Comparison of ENCODE assay signal across 11 cellular contexts in genomic region chr3:188397766-188398705, GRCh38.
DNase-seq lines count a peak whose midpoint lies in the region; ATAC-seq and TF ChIP-seq lines count a peak whose summit lies in the region.
"Had no signal": no experiment of that assay in that cellular context is flagged by ENCODE, and none has a peak within 500 bp of the region (broad histone marks: within the 10 kb centered on the region; RNA-seq: fewer than 3 reads in every experiment).

No MANE protein-coding gene starts in this region.

- no peak for DNase-seq in CD8-positive, alpha-beta memory T cell
- DNase-seq in Right ventricle myocardium superior (no peak), prostate gland (ENCODE audit: low spot score) (no peak), HAP-1 (ENCODE audit: low spot score in 2 of 2) (no peak), SKM-1 treated with dmso at 0.1 percent for 144 hours (lab: John Stamatoyannopoulos, UW; ENCODE audit: unreplicated experiment) (no peak), hepatic stellate cell (ENCODE audit: low spot score) (no peak)
- DNase-seq: activated CD4-positive, CD25-positive, alpha-beta regulatory T cell; stimulated activated CD4-positive, alpha-beta T cell treated with anti-CD3 and anti-CD28 coated beads, Interleukin-4, amount 100 ng/mL, for 1 hour; tibial artery had no signal

- 73% methylated on average over 12 of the region's 12 CpGs for WGBS in prostate gland

- H3K4me1 ChIP-seq in CD8-positive, alpha-beta memory T cell (ENCODE audit: insufficient read depth, low read length): peaks cover 25% of the 10 kb centered on the region
- H3K4me1 ChIP-seq in OCI-LY3 (ENCODE audit: low read length) (peaks cover 99% of the 10 kb centered on the region), prostate gland (replicated peaks) (peaks cover 3% of the 10 kb centered on the region), HAP-1 (no peaks in the 10 kb centered on the region)

- ATAC-seq in Right ventricle myocardium superior (ENCODE audit: poor library complexity) (peak; percentile 50), HG02884 (IDR thresholded peaks at IDR 0.05; ENCODE audit: unreplicated experiment) (no peak)

- no peak for TF ChIP-seq POLR2A in prostate gland (IDR thresholded peaks at IDR 0.05)

- no peaks in the 10 kb centered on the region for H4K20me1 ChIP-seq in OCI-LY3 (ENCODE audit: insufficient read depth, low read length)

- H3K4me1 Mint-ChIP-seq in CD8-positive, alpha-beta memory T cell: peaks cover 48 to 66% (median 63%) of the 10 kb centered on the region in 3 donors

- no peaks in the 10 kb centered on the region for H3K36me3 ChIP-seq in CD8-positive, alpha-beta memory T cell (ENCODE audit: insufficient read depth, low read length)
- H3K36me3 ChIP-seq in OCI-LY3 (replicated peaks; ENCODE audit: low read depth, low read length) (peaks cover 8% of the 10 kb centered on the region), prostate gland (no peaks in the 10 kb centered on the region), HAP-1 (replicated peaks) (no peaks in the 10 kb centered on the region)
- H3K36me3 ChIP-seq: tibial artery had no signal

- no peak overlapping the region for H2AFZ ChIP-seq in OCI-LY3 (ENCODE audit: low read depth, low read length)

- peak overlapping the region; percentile 81 for H3K9ac ChIP-seq in OCI-LY3 (ENCODE audit: low read length)

- H3K9me3 ChIP-seq in CD8-positive, alpha-beta memory T cell (ENCODE audit: low read length): no peaks in the 10 kb centered on the region
- peaks cover 6% of the 10 kb centered on the region; the same call in 1 of the 2 replicates for H3K9me3 ChIP-seq in OCI-LY3 (ENCODE audit: insufficient read depth, low read length)
- H3K9me3 ChIP-seq in prostate gland: no peaks in the 10 kb centered on the region
- no peaks in the 10 kb centered on the region for H3K9me3 ChIP-seq in HAP-1
- H3K9me3 ChIP-seq: tibial artery had no signal

- H3K27ac Mint-ChIP-seq in CD8-positive, alpha-beta memory T cell: peak overlapping the region in 7 of 8 donors; percentile 25 to 93 (median 72)

- H3K36me3 Mint-ChIP-seq in CD8-positive, alpha-beta memory T cell: peaks cover 0 to 7% (median 0%) of the 10 kb centered on the region in 3 donors

- peak overlapping the region; percentile 84 for H3K4me2 ChIP-seq in OCI-LY3 (ENCODE audit: low read length)

- intact Hi-C loops in Right ventricle myocardium superior (cut with DNase I) (no loop called here), prostate gland (cut with DNase I) (no loop called here)

- H3K4me3 ChIP-seq in CD8-positive, alpha-beta memory T cell (ENCODE audit: low read length): peak overlapping the region; percentile 27
- peak overlapping the region; percentile 67 for H3K4me3 ChIP-seq in OCI-LY3 (ENCODE audit: low read length)
- H3K4me3 ChIP-seq in prostate gland: no peak overlapping the region
- H3K4me3 ChIP-seq in HAP-1: no peak overlapping the region

- H3K79me2 ChIP-seq in OCI-LY3 (ENCODE audit: low read length): peaks cover 27% of the 10 kb centered on the region

- no peaks in the 10 kb centered on the region for H3K9me3 Mint-ChIP-seq in CD8-positive, alpha-beta memory T cell

- POLR2A ChIA-PET in CD8-positive, alpha-beta memory T cell (lab: Charles Lee): no interaction called here

- no peaks in the 10 kb centered on the region for H3K27me3 Mint-ChIP-seq in CD8-positive, alpha-beta memory T cell

- peak overlapping the region; percentile 44 to 86 (median 79) for H3K4me3 Mint-ChIP-seq in CD8-positive, alpha-beta memory T cell

- in situ Hi-C loops in HAP-1 (cut with MboI; ENCODE audit: low sequenced_read_pairs): no loop called here

- CTCF ChIA-PET in CD8-positive, alpha-beta memory T cell (lab: Charles Lee): interaction anchor here (1.0 kb wide), 1 partner anchor 649 kb away, joined by 3 read pairs; no protein-coding TSS in a partner anchor

- H3K27ac ChIP-seq in CD8-positive, alpha-beta memory T cell (ENCODE audit: low read depth, low read length): no peak overlapping the region
- H3K27ac ChIP-seq in OCI-LY3 (ENCODE audit: low read length) (peak overlapping the region; percentile 98), prostate gland (peak overlapping the region; percentile 19 to 33)

- no peaks in the 10 kb centered on the region for H3K27me3 ChIP-seq in CD8-positive, alpha-beta memory T cell (ENCODE audit: insufficient read depth, low read length, poor library complexity, severe bottlenecking)
- H3K27me3 ChIP-seq in OCI-LY3 (ENCODE audit: low read depth, low read length) (no peaks in the 10 kb centered on the region), prostate gland (replicated peaks; ENCODE audit: insufficient read depth) (no peaks in the 10 kb centered on the region), HAP-1 (ENCODE audit: low read depth) (0 out of 2 replicates have a peak, but pooled peaks cover 4% of the 10 kb centered on the region)
- H3K27me3 ChIP-seq: tibial artery had no signal

- TF ChIP-seq CTCF in OCI-LY3 (IDR thresholded peaks at IDR 0.05; ENCODE audit: low read depth, low read length) (no peak), prostate gland (IDR thresholded peaks at IDR 0.05) (no peak)

Comparison
In these comparisons a context has a peak if more than half of its experiments do, and no peak if none do; other contexts are left out.
1. H3K4me3 ChIP-seq: peak in CD8-positive, alpha-beta memory T cell (single experiment) and OCI-LY3 (single experiment); none in prostate gland (0 of 2) and HAP-1 (single experiment).